22 cellular contexts compared by ENCODE assay signal in the genomic region with DNA sequence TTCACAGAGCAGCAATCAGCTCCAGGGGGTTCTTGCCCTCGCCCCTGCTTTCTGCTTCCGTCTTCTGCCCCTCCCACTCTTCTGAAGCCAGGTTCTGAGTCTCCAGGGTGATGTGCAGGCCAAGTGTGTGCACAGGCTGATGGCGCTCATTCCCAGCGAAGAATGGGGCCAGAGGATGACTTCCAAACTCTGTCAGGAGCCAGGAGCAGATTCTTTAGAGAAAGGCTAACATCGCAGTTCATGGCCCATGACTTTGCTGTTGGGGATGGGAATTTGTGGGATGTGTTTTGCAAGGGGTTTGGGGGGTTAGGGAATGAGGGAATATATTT. TPM values are rescaled to one million over a fixed set of nuclear protein-coding genes. Genes with fewer than 3 reads are reported as not detected.
DNase-seq lines count a peak whose midpoint lies in the region; ATAC-seq lines count a peak whose summit lies in the region.
"Had no signal": no experiment of that assay in that cellular context is flagged by ENCODE, and none has a peak within 500 bp of the region (broad histone marks: within the 10 kb centered on the region; RNA-seq: fewer than 3 reads in every experiment).

No MANE protein-coding gene starts in this region.

- peak overlapping the region; percentile 50 for H2AK5ac ChIP-seq in trophoblast cell (ENCODE audit: low read length)

- no CpG with 5 or more reads among the region's 5 CpGs for WGBS in trophoblast cell (ENCODE audit: extremely low coverage, insufficient coverage, insufficient read length)

- H4K12ac ChIP-seq in trophoblast cell (ENCODE audit: low read depth, low read length): no peak overlapping the region

- no peak overlapping the region for H3K23ac ChIP-seq in trophoblast cell (ENCODE audit: low read length)

- H3K79me2 ChIP-seq in trophoblast cell (ENCODE audit: control insufficient read depth, insufficient read depth, low read length, poor library complexity): no peaks in the 10 kb centered on the region

- H2BK12ac ChIP-seq in trophoblast cell (ENCODE audit: low read length): peak overlapping the region; percentile 32

- H3K4me3 ChIP-seq in trophoblast cell (ENCODE audit: low read depth, low read length): no peak overlapping the region
- H3K4me3 ChIP-seq: BLaER1, HAP-1 had no signal

- no peak overlapping the region for H3K18ac ChIP-seq in trophoblast cell (ENCODE audit: low read length)

- no peak overlapping the region for H4K91ac ChIP-seq in trophoblast cell (ENCODE audit: low read depth, low read length)

- H4K8ac ChIP-seq in trophoblast cell (ENCODE audit: low read depth, low read length): peak overlapping the region; percentile 12

- peak; percentile 87 for ATAC-seq in Right ventricle myocardium inferior
- peak; percentile 56 to 85 for ATAC-seq in left cardiac atrium
- ATAC-seq in GM21619 (IDR thresholded peaks at IDR 0.05; ENCODE audit: unreplicated experiment): no peak
- ATAC-seq in HG03045 (IDR thresholded peaks at IDR 0.05; ENCODE audit: unreplicated experiment): no peak

- no peak overlapping the region for H2BK5ac ChIP-seq in trophoblast cell (ENCODE audit: low read depth, low read length, poor library complexity)

- no peak overlapping the region for H2AFZ ChIP-seq in trophoblast cell (ENCODE audit: insufficient read depth, low read length, poor library complexity)

- no peaks in the 10 kb centered on the region for H3K4me1 ChIP-seq in trophoblast cell (ENCODE audit: control insufficient read depth in 1 of 2, insufficient read depth in 2 of 2, low read length in 2 of 2)

- H3K79me1 ChIP-seq in trophoblast cell (ENCODE audit: low read length): no peaks in the 10 kb centered on the region

- no peaks in the 10 kb centered on the region for H3K36me3 ChIP-seq in trophoblast cell (ENCODE audit: control insufficient read depth in 1 of 2, insufficient read depth in 2 of 2, low read length in 2 of 2)
- H3K36me3 ChIP-seq: BLaER1, HAP-1, WERI-Rb-1 had no signal

- H3K4ac ChIP-seq in trophoblast cell (ENCODE audit: low read depth, low read length): no peak overlapping the region

- H3K27me3 ChIP-seq in trophoblast cell (ENCODE audit: insufficient read depth, low read length): peaks cover 2% of the 10 kb centered on the region
- H3K27me3 ChIP-seq: BLaER1 had no signal

- no peak overlapping the region for H3K9ac ChIP-seq in trophoblast cell (ENCODE audit: low read length)
- H3K9ac ChIP-seq: BLaER1 had no signal

- intact Hi-C loops in Right ventricle myocardium inferior (cut with DNase I) (loop anchor here (1.0 to 2.0 kb wide), 2 partner anchors 125 to 288 kb away; a partner anchor contains a TSS), cardiac septum (cut with DNase I) (loop anchor here (1.0 to 5.0 kb wide), 3 partner anchors 45 to 289 kb away; a partner anchor contains a TSS), left cardiac atrium (cut with DNase I) (loop anchor here (1.0 to 10.0 kb wide), 4 partner anchors 44 to 289 kb away; a partner anchor contains a TSS)

- DNase-seq in Right ventricle myocardium inferior (ENCODE audit: missing footprints): no peak
- DNase-seq in cardiac septum (ENCODE audit: low spot score): no peak
- peak; percentile 47 for DNase-seq in left cardiac atrium
- DNase-seq in trophoblast cell: no peak
- DNase-seq in SIG-M5 treated with dmso at 0.1 percent for 504 hours (lab: John Stamatoyannopoulos, UW; ENCODE audit: unreplicated experiment): no peak
- DNase-seq in HK-2 (ENCODE audit: unreplicated experiment): no peak
- DNase-seq: activated CD4-positive, alpha-beta memory T cell treated with anti-CD3 and anti-CD28 coated beads for 36 hours; Calu3; kidney; stimulated activated naive B cell treated with anti-CD40 and anti-IgM and Interleukin-4, amounts not matched to agents 10 μg/mL and 1 μg/mL and 100 μg/mL, for 72 hours; WERI-Rb-1 had no signal

- no peak overlapping the region for H3K14ac ChIP-seq in trophoblast cell (ENCODE audit: low read length)

- H3K9me3 ChIP-seq in trophoblast cell (ENCODE audit: insufficient read depth, low read depth, low read length): peaks cover 3% of the 10 kb centered on the region
- H3K9me3 ChIP-seq: HAP-1 had no signal

- H3K27ac ChIP-seq in trophoblast cell (ENCODE audit: low read depth, low read length): no peak overlapping the region
- H3K27ac ChIP-seq: BLaER1, WERI-Rb-1 had no signal

- no peak overlapping the region for H2BK120ac ChIP-seq in trophoblast cell (ENCODE audit: insufficient read depth, low read length, poor library complexity)

- no peak overlapping the region for H3K4me2 ChIP-seq in trophoblast cell (ENCODE audit: low read length)
- H3K4me2 ChIP-seq: BLaER1 had no signal

RNA-seq across cellular contexts. Expression of a gene that starts 56.1 kb away (rescaled TPM):
- total RNA-seq in Right ventricle myocardium inferior: not detected
- not detected for total RNA-seq in cardiac septum
- total RNA-seq in left cardiac atrium: not detected
- not detected in 2 replicates for polyA plus RNA-seq in trophoblast cell (2013)
- total RNA-seq: A172; Calu3; endodermal cell; M059J; mesenteric fat pad; neural crest cell; SK-MEL-5; T-helper 2 cell treated with Interferon-gamma antibody and Interleukin-4, amounts not matched to agents 100 ng/mL and 5 ng/mL, for 36 hours had no signal

Comparison
In these comparisons a context has a peak if more than half of its experiments do, and no peak if none do; other contexts are left out.
1. ATAC-seq: peak in Right ventricle myocardium inferior (single experiment) and left cardiac atrium (2 of 2); none in GM21619 (single experiment) and HG03045 (single experiment).